In the genomic region with DNA sequence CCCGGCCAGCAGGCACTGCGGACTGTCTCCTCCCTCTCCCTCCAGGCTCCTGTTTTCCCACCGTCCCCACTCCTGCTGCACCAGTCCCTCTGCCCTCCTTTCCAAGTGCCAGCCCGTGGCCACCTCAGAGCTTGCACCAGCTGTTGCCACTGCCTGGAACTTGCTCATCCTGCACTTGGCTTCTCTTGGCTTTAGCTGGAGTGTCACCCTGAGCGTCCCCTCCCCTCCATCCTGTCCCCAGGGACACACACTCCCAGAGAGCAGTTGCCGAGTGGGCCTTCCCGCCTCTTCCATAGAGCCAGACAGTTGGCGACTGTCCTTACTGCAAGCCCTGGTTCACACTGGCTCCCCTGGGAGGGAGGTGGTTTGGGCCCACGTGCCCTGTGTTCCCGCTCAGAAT, we compare ENCODE assay signal across 11 cellular contexts. TPM values are rescaled to one million over a fixed set of nuclear protein-coding genes. Genes with fewer than 3 reads are reported as not detected.
"Had no signal": no experiment of that assay in that cellular context is flagged by ENCODE, and none has a peak within 500 bp of the region (broad histone marks: within the 10 kb centered on the region; RNA-seq: fewer than 3 reads in every experiment).

No MANE protein-coding gene starts in this region.

RNA-seq across cellular contexts. Expression of gene ROPN1B, which starts 48.8 kb away (rescaled TPM):
- total RNA-seq: kidney; mammary epithelial cell; mesothelial cell of epicardium; naive thymus-derived CD4-positive, alpha-beta T cell; natural killer cell treated with Interleukin-12 subunit alpha and Interleukin-12 subunit beta and Interleukin-15 and Interleukin-18, amount 100 ng/mL, for 72 hours; osteoblast; skeletal muscle tissue; smooth muscle cell; stomach; transverse colon; upper lobe of right lung had no signal
- polyA plus RNA-seq: smooth muscle cell had no signal
